In genomic region chr9:37029304-37029775, GRCh38 we compare ENCODE assay signal across 12 cellular contexts. TPM values are rescaled to one million over a fixed set of nuclear protein-coding genes. Genes with fewer than 3 reads are reported as not detected.
A peak's percentile ranks its signal among the peaks of the same experiment; 100 is the strongest.
DNase-seq lines count a peak whose midpoint lies in the region; ATAC-seq and TF ChIP-seq lines count a peak whose summit lies in the region.
"Had no signal": no experiment of that assay in that cellular context is flagged by ENCODE, and none has a peak within 500 bp of the region (broad histone marks: within the 10 kb centered on the region; RNA-seq: fewer than 3 reads in every experiment).

No MANE protein-coding gene starts in this region.

- no peak for ATAC-seq in activated CD4-positive, alpha-beta T cell treated with anti-CD3 and anti-CD28 coated beads for 36 hours
- no peak for ATAC-seq in GM23338
- no peak for ATAC-seq in activated naive CD8-positive, alpha-beta T cell treated with anti-CD3 and anti-CD28 coated beads, Interleukin-2, amount 50 U/mL, for 24 hours
- ATAC-seq in GM18873 (IDR thresholded peaks at IDR 0.05; ENCODE audit: low FRiP score, unreplicated experiment), result no peak
- ATAC-seq in HG03280 (IDR thresholded peaks at IDR 0.05; ENCODE audit: unreplicated experiment), result no peak

- no peaks in the 10 kb centered on the region for H3K9me2 ChIP-seq in GM23338 (ENCODE audit: insufficient read depth)

- H3K9me3 Mint-ChIP-seq in activated CD4-positive, alpha-beta T cell treated with anti-CD3 and anti-CD28 coated beads for 36 hours (ENCODE audit: low read depth), result no peaks in the 10 kb centered on the region
- H3K9me3 Mint-ChIP-seq in GM23338, result peaks cover 3% of the 10 kb centered on the region; the same call in 1 of the 3 replicates
- no peaks in the 10 kb centered on the region for H3K9me3 Mint-ChIP-seq in activated naive CD8-positive, alpha-beta T cell treated with anti-CD3 and anti-CD28 coated beads, Interleukin-2, amount 50 U/mL, for 24 hours

- H3K27me3 Mint-ChIP-seq in activated CD4-positive, alpha-beta T cell treated with anti-CD3 and anti-CD28 coated beads for 36 hours, result peaks cover 78% of the 10 kb centered on the region
- peaks cover 98% of the 10 kb centered on the region for H3K27me3 Mint-ChIP-seq in GM23338 (ENCODE audit: insufficient read depth, low read depth, poor library complexity)
- peaks cover 92% of the 10 kb centered on the region for H3K27me3 Mint-ChIP-seq in activated naive CD8-positive, alpha-beta T cell treated with anti-CD3 and anti-CD28 coated beads, Interleukin-2, amount 50 U/mL, for 24 hours

- intact Hi-C loops in activated CD4-positive, alpha-beta T cell treated with anti-CD3 and anti-CD28 coated beads for 36 hours (cut with DNase I, micrococcal nuclease), result loop anchor here (5.0 kb wide), 3 partner anchors 93 to 563 kb away; partner anchors contain the start of genes POLR1E (in 1 of the 2), TOMM5 (in 1 of the 2) and ZCCHC7 (in 1 of the 2)
- intact Hi-C loops in posterior vena cava (cut with DNase I), result no loop called here

- H3K4me3 ChIP-seq in GM23338, result peak overlapping the region; percentile 75

- no peak overlapping the region for H3K27ac Mint-ChIP-seq in activated CD4-positive, alpha-beta T cell treated with anti-CD3 and anti-CD28 coated beads for 36 hours
- H3K27ac Mint-ChIP-seq in GM23338, result no peak overlapping the region
- H3K27ac Mint-ChIP-seq in activated naive CD8-positive, alpha-beta T cell treated with anti-CD3 and anti-CD28 coated beads, Interleukin-2, amount 50 U/mL, for 24 hours, result no peak overlapping the region

- H3K36me3 Mint-ChIP-seq in activated CD4-positive, alpha-beta T cell treated with anti-CD3 and anti-CD28 coated beads for 36 hours (ENCODE audit: low read depth), result no peaks in the 10 kb centered on the region
- H3K36me3 Mint-ChIP-seq in GM23338 (ENCODE audit: low read depth), result peaks cover 2% of the 10 kb centered on the region; the same call in 1 of the 3 replicates
- H3K36me3 Mint-ChIP-seq in activated naive CD8-positive, alpha-beta T cell treated with anti-CD3 and anti-CD28 coated beads, Interleukin-2, amount 50 U/mL, for 24 hours (ENCODE audit: low read depth), result no peaks in the 10 kb centered on the region

- no peaks in the 10 kb centered on the region; the same call in 1 of the 2 replicates for H3K36me3 ChIP-seq in GM23338 (ENCODE audit: insufficient read depth)

- H3K27ac ChIP-seq in GM23338 (ENCODE audit: low read depth), result no peak overlapping the region

- H3K79me2 ChIP-seq in GM23338 (replicated peaks; ENCODE audit: insufficient read depth), result no peaks in the 10 kb centered on the region

- TF ChIP-seq CTCF in GM23338 (conservative IDR thresholded peaks at IDR 0.05; ENCODE audit: low read depth in 2 of 2), result no peak

- H3K27me3 ChIP-seq in GM23338 (ENCODE audit: insufficient read depth), result peaks cover 98% of the 10 kb centered on the region

- CTCF ChIA-PET in activated CD4-positive, alpha-beta T cell treated with anti-CD3 and anti-CD28 coated beads for 36 hours (lab: Charles Lee), result interaction anchor here (0.9 to 1.0 kb wide), 2 partner anchors 50 to 91 kb away, joined by 3 to 4 read pairs; partner anchors contain the start of gene ZCCHC7

- H3F3A ChIP-seq in GM23338 (replicated peaks; ENCODE audit: low read depth), result peaks cover 26% of the 10 kb centered on the region

- peaks cover 11% of the 10 kb centered on the region for H4K20me1 ChIP-seq in GM23338 (replicated peaks; ENCODE audit: insufficient read depth)

- peak overlapping the region; percentile 99 for H2AFZ ChIP-seq in GM23338

- POLR2A ChIA-PET in activated CD4-positive, alpha-beta T cell treated with anti-CD3 and anti-CD28 coated beads for 36 hours (lab: Charles Lee), result no interaction called here

- H3K4me2 ChIP-seq in GM23338, result peak overlapping the region; percentile 91

- peaks cover 42% of the 10 kb centered on the region for H3K4me1 Mint-ChIP-seq in activated CD4-positive, alpha-beta T cell treated with anti-CD3 and anti-CD28 coated beads for 36 hours
- H3K4me1 Mint-ChIP-seq in GM23338, result peaks cover 41% of the 10 kb centered on the region
- peaks cover 45% of the 10 kb centered on the region for H3K4me1 Mint-ChIP-seq in activated naive CD8-positive, alpha-beta T cell treated with anti-CD3 and anti-CD28 coated beads, Interleukin-2, amount 50 U/mL, for 24 hours

- DNase-seq in activated CD4-positive, alpha-beta T cell treated with anti-CD3 and anti-CD28 coated beads for 36 hours, result peak; percentile 18
- no peak for DNase-seq in activated CD4-positive, alpha-beta T cell treated with anti-CD3 and anti-CD28 coated beads for 48 hours
- DNase-seq in GM23338 (ENCODE audit: low spot score) (peak; percentile 54), posterior vena cava (ENCODE audit: low spot score) (peak; percentile 76), HPDE6-E6E7 (ENCODE audit: extremely low spot score) (no peak)
- no peak for DNase-seq in activated naive CD8-positive, alpha-beta T cell treated with anti-CD3 and anti-CD28 coated beads, Interleukin-2, amount 50 U/mL, for 24 hours
- DNase-seq: 8988T; activated CD8-positive, alpha-beta memory T cell treated with anti-CD3 and anti-CD28 coated beads for 24 hours; anterior cingulate cortex; NCI-H2029 had no signal

- peaks cover 57% of the 10 kb centered on the region for H3K4me1 ChIP-seq in GM23338 (ENCODE audit: insufficient read depth)

- H3K4me3 Mint-ChIP-seq in activated CD4-positive, alpha-beta T cell treated with anti-CD3 and anti-CD28 coated beads for 36 hours, result peak overlapping the region; percentile 36
- H3K4me3 Mint-ChIP-seq in GM23338, result peak overlapping the region; percentile 82
- peak overlapping the region; percentile 60 for H3K4me3 Mint-ChIP-seq in activated naive CD8-positive, alpha-beta T cell treated with anti-CD3 and anti-CD28 coated beads, Interleukin-2, amount 50 U/mL, for 24 hours

TF ChIP-seq in GM23338, 12 proteins besides CTCF, POLR2A, EP300 and RAD21:
- TF ChIP-seq ZNF114 (CRISPR knock-in tag; IDR thresholded peaks at IDR 0.05), result no peak
- peak; percentile 56 for TF ChIP-seq EZH2 (IDR thresholded peaks at IDR 0.05; ENCODE audit: low read depth, unreplicated experiment)
TF ChIP-seq in GM23338: peak in this region for 1.

RNA-seq across cellular contexts. Expression of gene PAX5, which starts 4.7 kb away (rescaled TPM):
- under 1 TPM; 0.21 to 0.51 TPM for total RNA-seq in activated CD4-positive, alpha-beta T cell treated with anti-CD3 and anti-CD28 coated beads for 36 hours
- total RNA-seq in GM23338 (2014; rRNA removed; shearing (Covaris generic)), result 0.17 and 0.27 TPM in 2 replicates
- 0.30 and 0.60 TPM in 2 replicates for polyA plus RNA-seq in GM23338 (2016; fragmentation: Nextera tagmentation; extraction: Ambion mirVana)
- under 1 TPM; 0.46 to 0.67 TPM for total RNA-seq in posterior vena cava

Comparison
In these comparisons a context has a peak if more than half of its experiments do, and no peak if none do; other contexts are left out.
1. DNase-seq: peak in activated CD4-positive, alpha-beta T cell treated with anti-CD3 and anti-CD28 coated beads for 36 hours (single experiment), GM23338 (single experiment) and posterior vena cava (single experiment); none in activated CD4-positive, alpha-beta T cell treated with anti-CD3 and anti-CD28 coated beads for 48 hours (single experiment), activated naive CD8-positive, alpha-beta T cell treated with anti-CD3 and anti-CD28 coated beads, Interleukin-2, amount 50 U/mL, for 24 hours (single experiment) and HPDE6-E6E7 (single experiment).
2. intact Hi-C loops: an anchor here in activated CD4-positive, alpha-beta T cell treated with anti-CD3 and anti-CD28 coated beads for 36 hours (5.0 kb wide); none called in posterior vena cava.
3. Peak in every context shown above with its lines, with median percentiles within 50 percentile points of each other: H3K4me3 Mint-ChIP-seq.